In the genomic region with DNA sequence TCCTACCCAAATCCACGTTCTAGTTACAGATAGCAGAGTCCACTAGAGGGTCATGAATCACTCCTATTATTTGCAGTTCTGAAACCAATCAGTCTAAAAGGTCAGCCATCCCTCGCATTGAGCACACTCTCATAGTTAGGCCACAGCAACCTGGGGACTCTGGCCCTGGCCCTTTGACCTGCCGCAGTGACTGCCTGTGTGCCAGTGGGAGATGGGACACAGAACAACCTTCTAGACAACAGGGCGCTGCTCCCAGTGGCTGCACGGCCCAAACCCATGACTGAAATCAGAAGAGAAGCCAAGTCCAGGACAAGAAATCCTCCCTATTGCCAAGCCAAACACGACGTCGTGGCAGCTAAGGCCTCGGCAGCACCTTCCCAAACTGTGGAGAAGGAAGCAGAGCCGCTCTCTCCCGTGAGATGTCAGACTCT, we compare ENCODE assay signal across 19 cellular contexts.
DNase-seq lines count a peak whose midpoint lies in the region; ATAC-seq and TF ChIP-seq lines count a peak whose summit lies in the region.
"Had no signal": no experiment of that assay in that cellular context is flagged by ENCODE, and none has a peak within 500 bp of the region (broad histone marks: within the 10 kb centered on the region; RNA-seq: fewer than 3 reads in every experiment).

No MANE protein-coding gene starts in this region.

- peak overlapping the region in 1 of 8 donors; percentile 55 for H3K27ac Mint-ChIP-seq in CD8-positive, alpha-beta memory T cell
- H3K27ac Mint-ChIP-seq in IgD-negative memory B cell, result no peak overlapping the region
- H3K27ac Mint-ChIP-seq in nephron progenitor cell, result no peak overlapping the region
- H3K27ac Mint-ChIP-seq: activated CD8-positive, alpha-beta T cell treated with anti-CD3 and anti-CD28 coated beads, Interleukin-2, amount 10 ng/mL, durations not matched to agents 7 days and 5 days; activated T-helper 2 cell treated with anti-CD3 and anti-CD28 coated beads, Interferon-gamma antibody, Interleukin-2, Interleukin-4, amounts not matched to agents 10 μg/mL and 5 μg/mL and 100 μg/mL, durations not matched to agents 14 hours and 24 hours and 36 hours; stimulated activated naive CD8-positive, alpha-beta T cell treated with anti-CD3 and anti-CD28 coated beads, Interleukin-15, amount 100 ng/mL, for 72 hours; WTC11 had no signal

- H3K4me3 Mint-ChIP-seq in CD8-positive, alpha-beta memory T cell, result peak overlapping the region; percentile 3 to 88 (median 16)
- H3K4me3 Mint-ChIP-seq in IgD-negative memory B cell (peak overlapping the region in 3 of 4 donors; percentile 5 to 90 (median 23)), nephron progenitor cell (peak overlapping the region; percentile 54)

- peaks cover 0 to 5% (median 0%) of the 10 kb centered on the region in 3 donors for H3K4me1 Mint-ChIP-seq in CD8-positive, alpha-beta memory T cell
- H3K4me1 Mint-ChIP-seq in IgD-negative memory B cell (peaks cover 0 to 6% (median 1%) of the 10 kb centered on the region in 3 donors), nephron progenitor cell (no peaks in the 10 kb centered on the region)

- WGBS in suprapubic skin, result 74% methylated on average over 11 of the region's 11 CpGs

- POLR2A ChIA-PET in CD8-positive, alpha-beta memory T cell (lab: Charles Lee), result no interaction called here

- CTCF ChIA-PET in CD8-positive, alpha-beta memory T cell (lab: Charles Lee), result interaction anchor here (2.3 kb wide), 1 partner anchor 8 kb away, joined by 7 read pairs; no protein-coding TSS in a partner anchor

- TF ChIP-seq CTCF in nephron progenitor cell (IDR thresholded peaks at IDR 0.05) (no peak), suprapubic skin (IDR thresholded peaks at IDR 0.05) (no peak)

- no peaks in the 10 kb centered on the region for H3K9me3 ChIP-seq in CD8-positive, alpha-beta memory T cell (ENCODE audit: low read length)
- H3K9me3 ChIP-seq in suprapubic skin, result no peaks in the 10 kb centered on the region
- H3K9me3 ChIP-seq: adrenal gland, upper lobe of right lung had no signal

- no peak for TF ChIP-seq EP300 in suprapubic skin (IDR thresholded peaks at IDR 0.05)

- DNase-seq in CD8-positive, alpha-beta memory T cell, result no peak
- no peak for DNase-seq in left ventricle myocardium superior
- no peak for DNase-seq in nephron progenitor cell
- no peak for DNase-seq in globus pallidus (ENCODE audit: low spot score)
- no peak for DNase-seq in substantia nigra (lab: John Stamatoyannopoulos, UW)
- DNase-seq in suprapubic skin (ENCODE audit: low spot score in 2 of 2), result no peak
- DNase-seq: adrenal gland; caudate nucleus; NCI-H146; NCI-H774; PC-3; stimulated activated CD4-positive, alpha-beta T cell treated with anti-CD3 and anti-CD28 coated beads, Interleukin-1b, Interleukin-23, amount 100 ng/mL, for 48 hours; upper lobe of right lung had no signal

- H3K27ac ChIP-seq in CD8-positive, alpha-beta memory T cell (ENCODE audit: low read depth, low read length), result no peak overlapping the region
- no peak overlapping the region for H3K27ac ChIP-seq in substantia nigra (ENCODE audit: low read depth, low read length, poor library complexity, severe bottlenecking)
- no peak overlapping the region for H3K27ac ChIP-seq in suprapubic skin
- H3K27ac ChIP-seq: adrenal gland, upper lobe of right lung had no signal

- no peaks in the 10 kb centered on the region for H3K27me3 ChIP-seq in CD8-positive, alpha-beta memory T cell (ENCODE audit: insufficient read depth, low read length, poor library complexity, severe bottlenecking)
- H3K27me3 ChIP-seq in suprapubic skin, result peaks cover 4% of the 10 kb centered on the region
- H3K27me3 ChIP-seq: adrenal gland, upper lobe of right lung had no signal

- H3K4me3 ChIP-seq in CD8-positive, alpha-beta memory T cell (ENCODE audit: low read length), result no peak overlapping the region
- H3K4me3 ChIP-seq in suprapubic skin, result no peak overlapping the region

- ATAC-seq in left ventricle myocardium superior, result peak; percentile 30
- ATAC-seq in activated CD4-positive, CD25-positive, alpha-beta regulatory T cell treated with anti-CD3 and anti-CD28 coated beads, Interleukin-2, amount 50 U/mL, for 24 hours, result no peak

- no peak for TF ChIP-seq POLR2A in suprapubic skin (IDR thresholded peaks at IDR 0.05)

- intact Hi-C loops in left ventricle myocardium superior (cut with micrococcal nuclease), result no loop called here

- no peaks in the 10 kb centered on the region for H3K36me3 Mint-ChIP-seq in CD8-positive, alpha-beta memory T cell
- H3K36me3 Mint-ChIP-seq in IgD-negative memory B cell (no peaks in the 10 kb centered on the region), nephron progenitor cell (ENCODE audit: low read depth) (no peaks in the 10 kb centered on the region)
- H3K36me3 Mint-ChIP-seq: WTC11 had no signal

- H3K27me3 Mint-ChIP-seq in CD8-positive, alpha-beta memory T cell, result peaks cover 9 to 31% of the 10 kb centered on the region in 2 donors
- peaks cover 9% of the 10 kb centered on the region for H3K27me3 Mint-ChIP-seq in IgD-negative memory B cell
- peaks cover 50% of the 10 kb centered on the region for H3K27me3 Mint-ChIP-seq in nephron progenitor cell (ENCODE audit: low read depth, poor library complexity)

- no peaks in the 10 kb centered on the region for H3K36me3 ChIP-seq in CD8-positive, alpha-beta memory T cell (ENCODE audit: insufficient read depth, low read length)
- no peaks in the 10 kb centered on the region for H3K36me3 ChIP-seq in suprapubic skin
- H3K36me3 ChIP-seq: adrenal gland, upper lobe of right lung had no signal

- H3K4me1 ChIP-seq in CD8-positive, alpha-beta memory T cell (ENCODE audit: insufficient read depth, low read length), result no peaks in the 10 kb centered on the region
- H3K4me1 ChIP-seq in suprapubic skin, result peaks cover 7% of the 10 kb centered on the region
- H3K4me1 ChIP-seq: adrenal gland had no signal

- H3K9me3 Mint-ChIP-seq in CD8-positive, alpha-beta memory T cell, result no peaks in the 10 kb centered on the region
- H3K9me3 Mint-ChIP-seq in IgD-negative memory B cell, result no peaks in the 10 kb centered on the region
- H3K9me3 Mint-ChIP-seq in nephron progenitor cell, result no peaks in the 10 kb centered on the region
- H3K9me3 Mint-ChIP-seq: activated T-helper 2 cell treated with anti-CD3 and anti-CD28 coated beads, Interferon-gamma antibody, Interleukin-2, Interleukin-4, amounts not matched to agents 10 μg/mL and 5 μg/mL and 100 μg/mL, durations not matched to agents 14 hours and 24 hours and 36 hours; stimulated activated naive CD8-positive, alpha-beta T cell treated with anti-CD3 and anti-CD28 coated beads, Interleukin-15, amount 100 ng/mL, for 72 hours; WTC11 had no signal
